ENCODE assay signal across 8 cellular contexts in genomic region chr17:77280304-77280910, GRCh38.
DNase-seq lines count a peak whose midpoint lies in the region; ATAC-seq and TF ChIP-seq lines count a peak whose summit lies in the region.

No MANE protein-coding gene starts in this region.

- H3K4me3 ChIP-seq in kidney epithelial cell (ENCODE audit: low read depth, low read length) (peak overlapping the region; percentile 37), upper lobe of left lung (peak overlapping the region in 3 of 4 donors; percentile 56 to 67 (median 59))

- H3K9me3 Mint-ChIP-seq in activated T-cell treated with anti-CD3 and anti-CD28 coated beads, Interleukin-2, amount 50 U/mL, for 4 hours = no peaks in the 10 kb centered on the region

- ATAC-seq in HG03135 (IDR thresholded peaks at IDR 0.05; ENCODE audit: unreplicated experiment) = peak; percentile 5
- peak; percentile 18 to 21 for ATAC-seq in activated T-cell treated with anti-CD3 and anti-CD28 coated beads, Interleukin-2, amount 50 U/mL, for 4 hours
- no peak for ATAC-seq in upper lobe of left lung (ENCODE audit: low FRiP score in 2 of 2)

- H3K27ac ChIP-seq in upper lobe of left lung = no peak overlapping the region

- H3K36me3 ChIP-seq in kidney epithelial cell (ENCODE audit: control insufficient read depth, insufficient read depth, low read length) (no peaks in the 10 kb centered on the region), upper lobe of left lung (no peaks in the 10 kb centered on the region)

- H3K9me3 ChIP-seq in upper lobe of left lung = no peaks in the 10 kb centered on the region

- TF ChIP-seq POLR2A in upper lobe of left lung (IDR thresholded peaks at IDR 0.05) = no peak

- peaks cover 14 to 26% (median 23%) of the 10 kb centered on the region in 4 donors for H3K4me1 ChIP-seq in upper lobe of left lung

- H3K36me3 Mint-ChIP-seq in activated T-cell treated with anti-CD3 and anti-CD28 coated beads, Interleukin-2, amount 50 U/mL, for 4 hours (ENCODE audit: insufficient read depth) = no peaks in the 10 kb centered on the region

- H3K27me3 Mint-ChIP-seq in activated T-cell treated with anti-CD3 and anti-CD28 coated beads, Interleukin-2, amount 50 U/mL, for 4 hours (ENCODE audit: low read depth) = peaks cover 24% of the 10 kb centered on the region

- H3K4me3 Mint-ChIP-seq in activated T-cell treated with anti-CD3 and anti-CD28 coated beads, Interleukin-2, amount 50 U/mL, for 4 hours = peak overlapping the region; percentile 74

- H3K27me3 ChIP-seq in kidney epithelial cell (ENCODE audit: control insufficient read depth, insufficient read depth, low read length) (no peaks in the 10 kb centered on the region), upper lobe of left lung (peaks cover 0 to 6% (median 0%) of the 10 kb centered on the region in 4 donors)

- TF ChIP-seq CTCF in kidney epithelial cell (IDR thresholded peaks at IDR 0.05; ENCODE audit: insufficient read depth, low read length, poor library complexity, severe bottlenecking) (no peak), upper lobe of left lung (IDR thresholded peaks at IDR 0.05) (no peak)

- DNase-seq in ELF-1 (ENCODE audit: low read depth, low spot score) = peak; percentile 38
- no peak for DNase-seq in activated T-cell treated with anti-CD3 and anti-CD28 coated beads, Interleukin-2, amount 50 U/mL, for 4 hours
- DNase-seq in kidney epithelial cell (ENCODE audit: low read depth) = no peak
- DNase-seq in upper lobe of left lung = no peak
- no peak for DNase-seq in AG20443 (ENCODE audit: low spot score)
- DNase-seq in stimulated activated CD4-positive, alpha-beta T cell treated with anti-CD3 and anti-CD28 coated beads, Interleukin-1b, Interleukin-23, amount 100 ng/mL, for 48 hours = no peak
- DNase-seq in NCI-H1105 (lab: John Stamatoyannopoulos, UW) = no peak

- TF ChIP-seq EP300 in upper lobe of left lung (IDR thresholded peaks at IDR 0.05) = no peak

- H3K4me1 Mint-ChIP-seq in activated T-cell treated with anti-CD3 and anti-CD28 coated beads, Interleukin-2, amount 50 U/mL, for 4 hours (ENCODE audit: low read depth) = peaks cover 15% of the 10 kb centered on the region

- 30 to 52% methylated on average over 17 to 30 of the region's 30 CpGs for WGBS in upper lobe of left lung, 2 donors

Comparison
In these comparisons a context has a peak if more than half of its experiments do, and no peak if none do; other contexts are left out.
1. ATAC-seq: peak in HG03135 (single experiment) and activated T-cell treated with anti-CD3 and anti-CD28 coated beads, Interleukin-2, amount 50 U/mL, for 4 hours (2 of 2); none in upper lobe of left lung (0 of 2).